Comparison of ENCODE assay signal across 26 cellular contexts in genomic region chr2:69390001-69390400, GRCh38.
"Had no signal": no experiment of that assay in that cellular context is flagged by ENCODE, and none has a peak within 500 bp of the region (broad histone marks: within the 10 kb centered on the region; RNA-seq: fewer than 3 reads in every experiment).

No MANE protein-coding gene starts in this region.

- H3K36me3 ChIP-seq: breast epithelium, colonic mucosa had no signal

- H3K27ac Mint-ChIP-seq: activated CD8-positive, alpha-beta T cell treated with anti-CD3 and anti-CD28 coated beads, Interleukin-2, amount 10 ng/mL, durations not matched to agents 7 days and 5 days; activated naive CD4-positive, alpha-beta T cell treated with anti-CD3 and anti-CD28 coated beads, Interleukin-2, amount 50 U/mL, for 24 hours; activated T-helper 1 cell treated with anti-CD3 and anti-CD28 coated beads, Interleukin-12 subunit alpha, Interleukin-12 subunit beta, Interleukin-2, Interleukin-4 antibody, amounts not matched to agents 30 ng/mL and 10 ng/mL and 1 ng/mL, durations not matched to agents 14 hours and 24 hours and 36 hours; natural killer cell treated with Interleukin-12 subunit alpha and Interleukin-12 subunit beta and Interleukin-15 and Interleukin-18, amount 100 ng/mL, for 72 hours; progenitor cell of endocrine pancreas; stimulated activated naive CD8-positive, alpha-beta T cell treated with anti-CD3 and anti-CD28 coated beads, Interleukin-15, Interleukin-2, amounts not matched to agents 100 ng/mL and 50 ng/mL, for 24 hours; T-cell; T-helper 2 cell treated with Interferon-gamma antibody and Interleukin-4, amounts not matched to agents 5 μg/mL and 100 μg/mL, for 36 hours had no signal

- H3K4me1 ChIP-seq: breast epithelium had no signal

- H3K9me3 Mint-ChIP-seq: activated naive CD4-positive, alpha-beta T cell treated with anti-CD3 and anti-CD28 coated beads, Interleukin-2, amount 50 U/mL, for 24 hours; activated T-helper 1 cell treated with anti-CD3 and anti-CD28 coated beads, Interleukin-12 subunit alpha, Interleukin-12 subunit beta, Interleukin-2, Interleukin-4 antibody, amounts not matched to agents 30 ng/mL and 10 ng/mL and 1 ng/mL, durations not matched to agents 14 hours and 24 hours and 36 hours; natural killer cell treated with Interleukin-12 subunit alpha and Interleukin-12 subunit beta and Interleukin-15 and Interleukin-18, amount 100 ng/mL, for 72 hours; stimulated activated naive CD8-positive, alpha-beta T cell treated with anti-CD3 and anti-CD28 coated beads, Interleukin-15, Interleukin-2, amounts not matched to agents 100 ng/mL and 50 ng/mL, for 24 hours; T-cell; T-helper 2 cell treated with Interferon-gamma antibody and Interleukin-4, amounts not matched to agents 5 μg/mL and 100 μg/mL, for 36 hours; type B pancreatic cell had no signal

- DNase-seq: activated CD4-positive, alpha-beta T cell treated with anti-CD3 and anti-CD28 coated beads, Interleukin-2, amount 50 U/mL, for 1 hour; activated CD4-positive, CD25-positive, alpha-beta regulatory T cell treated with anti-CD3 and anti-CD28 coated beads, Interleukin-2, amount 50 U/mL, for 72 hours; activated CD8-positive, alpha-beta T cell treated with anti-CD3 and anti-CD28 coated beads, Interleukin-2, amount 10 ng/mL, durations not matched to agents 7 days and 5 days; activated gamma-delta T cell treated with Interleukin-2 at 50 U/mL for 16 hours; esophagus squamous epithelium; glutamatergic neuron; hippocampal formation; left ventricle myocardium superior; midbrain; stimulated activated CD4-positive, alpha-beta T cell treated with anti-CD3 and anti-CD28 coated beads, Interleukin-12 subunit alpha, Interleukin-12 subunit beta, amount 100 ng/mL, for 4 hours; stimulated activated CD4-positive, alpha-beta T cell treated with anti-CD3 and anti-CD28 coated beads, Interleukin-1b, Interleukin-23, amount 100 ng/mL, for 48 hours; WERI-Rb-1 had no signal

- H3K27me3 ChIP-seq: breast epithelium, colonic mucosa, esophagus squamous epithelium, vagina had no signal

- H3K4me3 ChIP-seq: breast epithelium, colonic mucosa, esophagus squamous epithelium, thoracic aorta, vagina had no signal

- H3K27ac ChIP-seq: breast epithelium, colonic mucosa, esophagus squamous epithelium, thoracic aorta, vagina, WERI-Rb-1 had no signal

- FAIRE-seq: astrocyte, frontal cortex had no signal

- H3K4me3 Mint-ChIP-seq: activated CD8-positive, alpha-beta T cell treated with anti-CD3 and anti-CD28 coated beads, Interleukin-2, amount 10 ng/mL, durations not matched to agents 7 days and 5 days; activated naive CD4-positive, alpha-beta T cell treated with anti-CD3 and anti-CD28 coated beads, Interleukin-2, amount 50 U/mL, for 24 hours; activated T-helper 1 cell treated with anti-CD3 and anti-CD28 coated beads, Interleukin-12 subunit alpha, Interleukin-12 subunit beta, Interleukin-2, Interleukin-4 antibody, amounts not matched to agents 30 ng/mL and 10 ng/mL and 1 ng/mL, durations not matched to agents 14 hours and 24 hours and 36 hours; natural killer cell treated with Interleukin-12 subunit alpha and Interleukin-12 subunit beta and Interleukin-15 and Interleukin-18, amount 100 ng/mL, for 72 hours; stimulated activated naive CD8-positive, alpha-beta T cell treated with anti-CD3 and anti-CD28 coated beads, Interleukin-15, Interleukin-2, amounts not matched to agents 100 ng/mL and 50 ng/mL, for 24 hours; T-cell; T-helper 2 cell treated with Interferon-gamma antibody and Interleukin-4, amounts not matched to agents 5 μg/mL and 100 μg/mL, for 36 hours had no signal

- H3K9me3 ChIP-seq: breast epithelium, colonic mucosa, esophagus squamous epithelium, thoracic aorta, vagina had no signal

- H3K27me3 Mint-ChIP-seq: activated naive CD4-positive, alpha-beta T cell treated with anti-CD3 and anti-CD28 coated beads, Interleukin-2, amount 50 U/mL, for 24 hours; natural killer cell treated with Interleukin-12 subunit alpha and Interleukin-12 subunit beta and Interleukin-15 and Interleukin-18, amount 100 ng/mL, for 72 hours; progenitor cell of endocrine pancreas; stimulated activated naive CD8-positive, alpha-beta T cell treated with anti-CD3 and anti-CD28 coated beads, Interleukin-15, Interleukin-2, amounts not matched to agents 100 ng/mL and 50 ng/mL, for 24 hours; T-cell; type B pancreatic cell had no signal

- ATAC-seq: activated CD8-positive, alpha-beta T cell treated with anti-CD3 and anti-CD28 coated beads, Interleukin-2, amount 10 ng/mL, durations not matched to agents 7 days and 5 days; left ventricle myocardium superior; natural killer cell treated with Interleukin-12 subunit alpha and Interleukin-12 subunit beta and Interleukin-15 and Interleukin-18, amount 100 ng/mL, for 72 hours; T-cell had no signal
